8 cellular contexts compared by ENCODE assay signal in genomic region chr9:96620155-96620514, GRCh38. TPM values are rescaled to one million over a fixed set of nuclear protein-coding genes. Genes with fewer than 3 reads are reported as not detected.
DNase-seq lines count a peak whose midpoint lies in the region; ATAC-seq and TF ChIP-seq lines count a peak whose summit lies in the region.

No MANE protein-coding gene starts in this region.

- H3K36me3 Mint-ChIP-seq in Calu3 (ENCODE audit: insufficient read depth, unreplicated experiment) (peaks cover 32% of the 10 kb centered on the region), T-helper 17 cell (ENCODE audit: low read depth) (no peaks in the 10 kb centered on the region)

- peak overlapping the region; percentile 61 to 76 for H3K27ac ChIP-seq in prostate gland

- BruUV-seq in Calu3 (replicated peaks; lab: Mats Ljungman, UMichigan): no TSS peak

- intact Hi-C loops in Calu3 (cut with micrococcal nuclease; ENCODE audit: unreplicated experiment): no loop called here
- intact Hi-C loops in prostate gland (cut with DNase I): no loop called here

- ATAC-seq in T-helper 17 cell (no peak), HG03159 (IDR thresholded peaks at IDR 0.05; ENCODE audit: unreplicated experiment) (no peak), HG03565 (IDR thresholded peaks at IDR 0.05; ENCODE audit: unreplicated experiment) (no peak)

- CTCF ChIA-PET in Calu3 (lab: Charles Lee): no interaction called here

- H3K27ac Mint-ChIP-seq in Calu3 (ENCODE audit: unreplicated experiment): peak overlapping the region; percentile 85
- H3K27ac Mint-ChIP-seq in T-helper 17 cell: peak overlapping the region; percentile 34

- H3K4me3 ChIP-seq in fibroblast of mammary gland (ENCODE audit: control insufficient read depth, low read depth, low read length) (peak overlapping the region; percentile 52), prostate gland (peak overlapping the region; percentile 50 to 69)

- no peaks in the 10 kb centered on the region for H3K9me3 Mint-ChIP-seq in Calu3 (ENCODE audit: low read depth, unreplicated experiment)

- H3K4me1 Mint-ChIP-seq in Calu3 (ENCODE audit: low read depth, unreplicated experiment) (peaks cover 20% of the 10 kb centered on the region), T-helper 17 cell (peaks cover 3% of the 10 kb centered on the region)

- 54% methylated on average over 11 of the region's 11 CpGs for WGBS in prostate gland

- no peak for DNase-seq in Calu3
- DNase-seq in T-helper 17 cell: no peak
- no peak for DNase-seq in fibroblast of mammary gland (ENCODE audit: low read depth)
- no peak for DNase-seq in prostate gland (ENCODE audit: low spot score)
- DNase-seq in NCI-H2029 treated with DMSO at 0.1 percent for 48 hours (lab: John Stamatoyannopoulos, UW): no peak
- no peak for DNase-seq in midbrain (lab: John Stamatoyannopoulos, UW)

- H3K9me3 ChIP-seq in T-helper 17 cell (ENCODE audit: control insufficient read depth, low read length, poor library complexity, severe bottlenecking) (no peaks in the 10 kb centered on the region), prostate gland (no peaks in the 10 kb centered on the region)

- no peaks in the 10 kb centered on the region for H3K27me3 ChIP-seq in prostate gland (replicated peaks; ENCODE audit: insufficient read depth)

- TF ChIP-seq POLR2A in prostate gland (IDR thresholded peaks at IDR 0.05): no peak

- TF ChIP-seq CTCF in Calu3 (IDR thresholded peaks at IDR 0.05; ENCODE audit: unreplicated experiment) (no peak), fibroblast of mammary gland (conservative IDR thresholded peaks at IDR 0.05; ENCODE audit: control insufficient read depth, insufficient read depth, low read depth, low read length) (no peak), prostate gland (IDR thresholded peaks at IDR 0.05) (no peak)

- H3K4me3 Mint-ChIP-seq in Calu3 (ENCODE audit: low read depth, unreplicated experiment) (peak overlapping the region; percentile 76), T-helper 17 cell (peak overlapping the region; percentile 78)

- H3K4me1 ChIP-seq in prostate gland (replicated peaks): no peaks in the 10 kb centered on the region

- H3K27me3 Mint-ChIP-seq in Calu3 (ENCODE audit: unreplicated experiment) (no peaks in the 10 kb centered on the region), T-helper 17 cell (peaks cover 50% of the 10 kb centered on the region)

- no peaks in the 10 kb centered on the region for H3K36me3 ChIP-seq in prostate gland

RNA-seq across cellular contexts. Expression of gene CDC14B, which starts 0.5 kb away (rescaled TPM):
- total RNA-seq in Calu3 (2022): 26.4 and 29.8 TPM in 2 replicates
- 10 to 100 TPM in 1 of 2 donors, 1 to 10 TPM in 1; 5.9 to 16.4 TPM for total RNA-seq in T-helper 17 cell
- 10 to 100 TPM; 27.0 to 34.7 TPM for total RNA-seq in prostate gland

RNA-seq across cellular contexts. Expression of gene PRXL2C, which starts 35.0 kb away (rescaled TPM):
- 10.5 and 10.8 TPM in 2 replicates for total RNA-seq in Calu3 (2022)
- 10 to 100 TPM; 21.1 to 25.8 TPM for total RNA-seq in T-helper 17 cell
- total RNA-seq in prostate gland: 10 to 100 TPM; 14.3 to 14.6 TPM
